8 cellular contexts compared by ENCODE assay signal in the genomic region with DNA sequence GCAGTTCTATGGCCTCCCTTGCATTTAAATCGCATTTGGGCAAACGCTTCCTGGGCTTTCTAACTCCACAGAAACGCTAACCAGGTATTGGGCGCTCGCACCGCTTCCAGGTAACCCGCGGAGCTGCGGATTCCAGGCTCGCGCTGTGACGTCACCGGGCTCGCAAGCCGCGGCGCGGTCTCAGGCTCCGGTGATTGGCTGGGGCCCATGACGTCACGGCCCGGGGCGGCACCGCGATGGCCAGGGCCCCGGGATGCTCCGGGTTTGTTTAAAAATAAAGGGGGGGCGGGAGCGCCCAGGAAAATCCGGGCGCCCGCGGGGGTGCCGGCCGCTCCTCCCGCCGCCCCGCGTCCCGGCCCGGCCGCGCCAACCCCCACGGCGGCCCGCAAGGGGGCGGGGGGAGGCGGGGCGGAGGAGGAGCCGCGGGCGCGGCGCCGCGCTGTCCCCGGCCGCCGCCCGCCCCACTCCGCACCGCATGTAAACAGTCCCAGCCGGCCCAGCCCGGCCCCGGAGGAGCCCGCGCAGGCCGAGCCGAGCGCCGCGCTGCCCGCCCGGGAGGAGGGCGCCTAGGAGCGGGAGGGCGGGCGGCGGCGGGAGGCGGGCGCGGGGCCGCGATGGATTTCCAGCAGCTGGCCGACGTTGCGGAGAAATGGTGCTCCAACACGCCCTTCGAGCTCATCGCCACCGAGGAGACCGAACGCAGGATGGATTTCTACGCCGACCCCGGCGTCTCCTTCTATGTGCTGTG. TPM values are rescaled to one million over a fixed set of nuclear protein-coding genes. Genes with fewer than 3 reads are reported as not detected.
DNase-seq lines count a peak whose midpoint lies in the region; ATAC-seq, FAIRE-seq and TF ChIP-seq lines count a peak whose summit lies in the region.

A gene (plus strand): TSS at position 464 of the 748 bp plus-strand sequence. CDS start 151 bp downstream, at position 615.

- H3K4me1 ChIP-seq in adipocyte (ENCODE audit: control insufficient read depth, insufficient read depth, low read length) (peaks cover 56% of the 10 kb centered on the region), pancreas (peaks cover 0 to 4% (median 0%) of the 10 kb centered on the region in 3 donors), thoracic aorta (ENCODE audit: control insufficient read depth in 1 of 2, low read depth in 2 of 2) (peaks cover 14 to 38% of the 10 kb centered on the region in 2 donors)

- no peaks in the 10 kb centered on the region for H3K27me3 ChIP-seq in adipocyte (replicated peaks; ENCODE audit: control insufficient read depth, insufficient read depth, low read length)
- H3K27me3 ChIP-seq in pancreas = no peaks in the 10 kb centered on the region
- no peaks in the 10 kb centered on the region for H3K27me3 ChIP-seq in thoracic aorta (replicated peaks; ENCODE audit: insufficient read depth)

- H3K27ac ChIP-seq in pancreas = peak within 1 kb of the TSS; percentile 54 to 86 (median 65)
- peak within 1 kb of the TSS; percentile 89 to 90 for H3K27ac ChIP-seq in thoracic aorta

- no peak for FAIRE-seq in pancreas (lab: Jason Lieb, UNC)

- DNase-seq in NCI-H1092 treated with DMSO at 0.1 percent for 48 hours (lab: John Stamatoyannopoulos, UW) (peak; percentile 86), SW480 (ENCODE audit: low spot score) (peak; percentile 89), adipocyte (ENCODE audit: low read depth) (peak; percentile 96), cardiac septum (ENCODE audit: low spot score) (peak; percentile 94), pancreas (peak; percentile 80 to 89 (median 86)), thoracic aorta (ENCODE audit: low spot score) (peak; percentile 60)

- WGBS in pancreas, 2 donors = 1% methylated on average over 45 to 98 of the region's 98 CpGs

- H3K9ac ChIP-seq in adipocyte (ENCODE audit: low read length) = peak within 1 kb of the TSS; percentile 92

- peak; percentile 84 for ATAC-seq in HG02623 (IDR thresholded peaks at IDR 0.05; ENCODE audit: unreplicated experiment)
- peak; percentile 74 to 84 (median 76) for ATAC-seq in pancreas
- peak; percentile 75 for ATAC-seq in thoracic aorta (ENCODE audit: insufficient number of reproducible peaks, low FRiP score, low read depth)

- H3K9me3 ChIP-seq in adipocyte (ENCODE audit: control insufficient read depth, low read length) = no peaks in the 10 kb centered on the region
- no peaks in the 10 kb centered on the region for H3K9me3 ChIP-seq in pancreas
- no peaks in the 10 kb centered on the region for H3K9me3 ChIP-seq in thoracic aorta

- H3K4me3 ChIP-seq in GM08714 (ENCODE audit: low read length) (peak within 1 kb of the TSS; percentile 83), adipocyte (ENCODE audit: low read length) (peak within 1 kb of the TSS; percentile 93), pancreas (peak within 1 kb of the TSS; percentile 73 to 89 (median 86)), thoracic aorta (peak within 1 kb of the TSS; percentile 90)

- TF ChIP-seq CTCF in pancreas (IDR thresholded peaks at IDR 0.05) = no peak
- TF ChIP-seq CTCF in thoracic aorta (IDR thresholded peaks at IDR 0.05) = no peak

- intact Hi-C loops in cardiac septum (cut with DNase I) (loop anchor here (5.0 kb wide), 1 partner anchor 107 kb away; a partner anchor contains a TSS), pancreas (cut with DNase I) (no loop called here)

- H3K36me3 ChIP-seq in adipocyte (ENCODE audit: control insufficient read depth, insufficient read depth, low read length, severe bottlenecking) (peaks cover 4% of the 10 kb centered on the region), pancreas (no peaks in the 10 kb centered on the region), thoracic aorta (no peaks in the 10 kb centered on the region)

RNA-seq across cellular contexts. Expression of the gene that starts here (rescaled TPM):
- total RNA-seq in cardiac septum (49.3 TPM), pancreas (10 to 100 TPM in 4 of 6 donors, 1 to 10 TPM in 2; 8.7 to 12.8 (median 11.4) TPM), thoracic aorta (10 to 100 TPM; 71.1 to 80.1 TPM)
- polyA plus RNA-seq in pancreas = 10 to 100 TPM in 1 of 2 donors, 1 to 10 TPM in 1; 8.7 to 14.9 TPM

Comparison
In these comparisons a context has a peak if more than half of its experiments do, and no peak if none do; other contexts are left out.
1. Peak in every context shown above with its lines: DNase-seq, ATAC-seq, H3K4me3 ChIP-seq and H3K27ac ChIP-seq.